ENCODE assay signal across 8 cellular contexts in genomic region chr9:121557581-121558422, GRCh38. TPM values are rescaled to one million over a fixed set of nuclear protein-coding genes. Genes with fewer than 3 reads are reported as not detected.
A peak's percentile ranks its signal among the peaks of the same experiment; 100 is the strongest.
DNase-seq lines count a peak whose midpoint lies in the region; ATAC-seq, FAIRE-seq and TF ChIP-seq lines count a peak whose summit lies in the region.

No MANE protein-coding gene starts in this region.

- H3K4me3 ChIP-seq in Loucy (ENCODE audit: low read length, poor library complexity, severe bottlenecking) (peak overlapping the region; percentile 57), adipocyte (ENCODE audit: low read length) (no peak overlapping the region), rectal smooth muscle tissue (ENCODE audit: low read length) (no peak overlapping the region)

- no peaks in the 10 kb centered on the region for H3K79me2 ChIP-seq in Loucy (ENCODE audit: insufficient read depth, low read length)

- H4K20me1 ChIP-seq in Loucy (ENCODE audit: insufficient read depth, low read length, poor library complexity, severe bottlenecking), result no peaks in the 10 kb centered on the region

- TF ChIP-seq CTCF in Loucy (conservative IDR thresholded peaks at IDR 0.05; ENCODE audit: low read length), result no peak

- TF ChIP-seq POLR2A in GM12892 (IDR thresholded peaks at IDR 0.05; ENCODE audit: low read depth, low read length), result no peak

- H3F3A ChIP-seq in Loucy (ENCODE audit: low read depth), result no peaks in the 10 kb centered on the region

- peak overlapping the region; percentile 4; the same call in 1 of the 2 replicates for H2AFZ ChIP-seq in Loucy (ENCODE audit: low read length)

- H3K36me3 ChIP-seq in Loucy (ENCODE audit: insufficient read depth, low read length) (no peaks in the 10 kb centered on the region), adipocyte (ENCODE audit: control insufficient read depth, insufficient read depth, low read length, severe bottlenecking) (no peaks in the 10 kb centered on the region), rectal smooth muscle tissue (ENCODE audit: control insufficient read depth, insufficient read depth, low read length) (no peaks in the 10 kb centered on the region)

- peak overlapping the region; percentile 67 for H3K9ac ChIP-seq in Loucy (ENCODE audit: low read depth, low read length, poor library complexity, severe bottlenecking)
- no peak overlapping the region for H3K9ac ChIP-seq in adipocyte (ENCODE audit: low read length)
- H3K9ac ChIP-seq in rectal smooth muscle tissue (ENCODE audit: low read length), result no peak overlapping the region

- no peaks in the 10 kb centered on the region for H3K9me2 ChIP-seq in Loucy (replicated peaks; ENCODE audit: low read depth, low read length)

- intact Hi-C loops in left cardiac atrium (cut with DNase I), result loop anchor here (10.0 kb wide), 2 partner anchors 47 to 127 kb away; no protein-coding TSS in a partner anchor

- peaks cover 36% of the 10 kb centered on the region for H3K4me1 ChIP-seq in Loucy (ENCODE audit: insufficient read depth, low read length, poor library complexity, severe bottlenecking)
- H3K4me1 ChIP-seq in adipocyte (ENCODE audit: control insufficient read depth, insufficient read depth, low read length), result peaks cover 44% of the 10 kb centered on the region
- peaks cover 23% of the 10 kb centered on the region for H3K4me1 ChIP-seq in rectal smooth muscle tissue (ENCODE audit: control insufficient read depth, insufficient read depth, low read length)

- FAIRE-seq in GM12892 (lab: Jason Lieb, UNC), result peak; percentile 21

- no peak for DNase-seq in GM12892 (ENCODE audit: insufficient read length)
- DNase-seq in adipocyte (ENCODE audit: low read depth), result peak; percentile 89
- DNase-seq in left cardiac atrium, result peak; percentile 80
- DNase-seq in LoVo (ENCODE audit: low spot score), result no peak
- no peak for DNase-seq in HuH-7 (ENCODE audit: low spot score)

- H3K9me3 ChIP-seq in Loucy (ENCODE audit: insufficient read depth, low read depth, low read length) (no peaks in the 10 kb centered on the region), adipocyte (ENCODE audit: control insufficient read depth, low read length) (no peaks in the 10 kb centered on the region)

- peak overlapping the region; percentile 86 for H3K4me2 ChIP-seq in Loucy (ENCODE audit: low read depth, low read length, poor library complexity, severe bottlenecking)

- ATAC-seq in left cardiac atrium, result peak; percentile 82 to 87
- ATAC-seq in GM19395 (IDR thresholded peaks at IDR 0.05; ENCODE audit: unreplicated experiment), result no peak

- H3K27me3 ChIP-seq in Loucy (ENCODE audit: insufficient read depth, low read length, poor library complexity, severe bottlenecking), result no peaks in the 10 kb centered on the region
- H3K27me3 ChIP-seq in adipocyte (replicated peaks; ENCODE audit: control insufficient read depth, insufficient read depth, low read length), result peaks cover 14% of the 10 kb centered on the region
- H3K27me3 ChIP-seq in rectal smooth muscle tissue (ENCODE audit: control insufficient read depth, insufficient read depth, low read length), result no peaks in the 10 kb centered on the region

- H3K27ac ChIP-seq in rectal smooth muscle tissue (ENCODE audit: low read depth, low read length), result peak overlapping the region; percentile 79

RNA-seq across cellular contexts. Expression of gene GGTA1, which starts 58.2 kb away (rescaled TPM):
- not detected for polyA plus RNA-seq in GM12892 (2012; ENCODE audit: missing spikeins)
- 10 to 100 TPM in 1 of 2 donors, 1 to 10 TPM in 1; 8.3 to 19.3 TPM for total RNA-seq in left cardiac atrium

Comparison
In these comparisons a context has a peak if more than half of its experiments do, and no peak if none do; other contexts are left out.
1. DNase-seq: peak in adipocyte (single experiment) and left cardiac atrium (single experiment); none in GM12892 (single experiment), LoVo (single experiment) and HuH-7 (single experiment).